ENCODE assay signal across 1 cellular context in the genomic region with DNA sequence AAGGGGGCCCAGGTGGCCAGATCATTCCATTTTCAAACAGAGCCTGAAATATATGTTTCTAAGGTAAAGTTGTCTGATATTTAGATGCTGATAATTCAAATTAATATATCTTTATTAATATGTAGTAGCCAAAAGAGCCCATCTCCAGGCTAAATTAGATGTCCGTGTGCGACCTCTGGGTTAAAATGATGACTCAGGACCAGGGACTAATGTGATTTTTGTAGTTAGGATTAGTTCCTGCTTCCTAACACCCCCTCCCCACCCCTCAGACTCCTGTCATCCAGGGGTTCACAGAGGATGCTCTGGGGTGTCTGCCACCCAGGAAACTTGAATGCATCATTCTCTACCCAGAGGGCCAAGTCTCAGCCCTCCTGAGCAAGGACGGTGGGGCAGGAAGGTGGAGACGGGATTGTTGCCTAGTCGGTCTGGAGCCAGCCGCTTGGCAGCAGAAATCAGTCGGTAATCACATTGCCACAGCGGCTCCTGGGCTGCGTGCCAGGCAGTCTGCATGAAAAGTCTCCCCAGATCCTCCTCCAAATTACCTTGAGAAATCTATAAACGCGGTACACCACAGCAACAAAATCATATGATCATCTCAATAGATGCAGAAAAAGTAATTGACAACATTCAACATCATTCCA.
TF ChIP-seq lines count a peak whose summit lies in the region.

No MANE protein-coding gene starts in this region.

TF ChIP-seq in WTC11, 78 proteins besides CTCF, POLR2A, EP300 and RAD21 (continued from another document):
- TF ChIP-seq TEAD4 (CRISPR knock-in tag; IDR thresholded peaks at IDR 0.05) (no peak), ETV6 (CRISPR knock-in tag; IDR thresholded peaks at IDR 0.05) (no peak), ZNF219 (CRISPR knock-in tag; IDR thresholded peaks at IDR 0.05; ENCODE audit: borderline replicate concordance) (no peak), ZNF416 (CRISPR knock-in tag; IDR thresholded peaks at IDR 0.05) (no peak), ZNF232 (CRISPR knock-in tag; IDR thresholded peaks at IDR 0.05) (no peak)
- TF ChIP-seq, protein P1, sequence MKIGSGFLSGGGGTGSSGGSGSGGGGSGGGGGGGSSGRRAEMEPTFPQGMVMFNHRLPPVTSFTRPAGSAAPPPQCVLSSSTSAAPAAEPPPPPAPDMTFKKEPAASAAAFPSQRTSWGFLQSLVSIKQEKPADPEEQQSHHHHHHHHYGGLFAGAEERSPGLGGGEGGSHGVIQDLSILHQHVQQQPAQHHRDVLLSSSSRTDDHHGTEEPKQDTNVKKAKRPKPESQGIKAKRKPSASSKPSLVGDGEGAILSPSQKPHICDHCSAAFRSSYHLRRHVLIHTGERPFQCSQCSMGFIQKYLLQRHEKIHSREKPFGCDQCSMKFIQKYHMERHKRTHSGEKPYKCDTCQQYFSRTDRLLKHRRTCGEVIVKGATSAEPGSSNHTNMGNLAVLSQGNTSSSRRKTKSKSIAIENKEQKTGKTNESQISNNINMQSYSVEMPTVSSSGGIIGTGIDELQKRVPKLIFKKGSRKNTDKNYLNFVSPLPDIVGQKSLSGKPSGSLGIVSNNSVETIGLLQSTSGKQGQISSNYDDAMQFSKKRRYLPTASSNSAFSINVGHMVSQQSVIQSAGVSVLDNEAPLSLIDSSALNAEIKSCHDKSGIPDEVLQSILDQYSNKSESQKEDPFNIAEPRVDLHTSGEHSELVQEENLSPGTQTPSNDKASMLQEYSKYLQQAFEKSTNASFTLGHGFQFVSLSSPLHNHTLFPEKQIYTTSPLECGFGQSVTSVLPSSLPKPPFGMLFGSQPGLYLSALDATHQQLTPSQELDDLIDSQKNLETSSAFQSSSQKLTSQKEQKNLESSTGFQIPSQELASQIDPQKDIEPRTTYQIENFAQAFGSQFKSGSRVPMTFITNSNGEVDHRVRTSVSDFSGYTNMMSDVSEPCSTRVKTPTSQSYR (CRISPR knock-in tag; IDR thresholded peaks at IDR 0.05) = no peak
